22 cellular contexts compared by ENCODE assay signal in genomic region chr2:59691518-59692190, GRCh38.
DNase-seq lines count a peak whose midpoint lies in the region; ATAC-seq and TF ChIP-seq lines count a peak whose summit lies in the region.
"Had no signal": no experiment of that assay in that cellular context is flagged by ENCODE, and none has a peak within 500 bp of the region (broad histone marks: within the 10 kb centered on the region; RNA-seq: fewer than 3 reads in every experiment).

No MANE protein-coding gene starts in this region.

- no peaks in the 10 kb centered on the region for H3K36me3 ChIP-seq in mucosa of descending colon (ENCODE audit: low read depth)

- H3K4me3 ChIP-seq in mucosa of descending colon: no peak overlapping the region
- H3K4me3 ChIP-seq: PC-9, SK-N-MC had no signal

- no peak for TF ChIP-seq CTCF in mucosa of descending colon (IDR thresholded peaks at IDR 0.05)

- intact Hi-C loops in mucosa of descending colon (cut with DNase I, micrococcal nuclease): no loop called here

- DNase-seq in NOMO-1 (lab: John Stamatoyannopoulos, UW; ENCODE audit: unreplicated experiment in 2 of 2) (peak; percentile 9 to 27), NOMO-1 treated with dmso at 0.1 percent for 144 hours (lab: John Stamatoyannopoulos, UW; ENCODE audit: unreplicated experiment) (no peak), SW480 (ENCODE audit: low spot score) (peak; percentile 54), mucosa of descending colon (no peak), HuH-7 (ENCODE audit: low spot score) (no peak), NCI-H1417 treated with DMSO at 0.1 percent for 48 hours (lab: John Stamatoyannopoulos, UW) (no peak)
- DNase-seq: 8988T; AML-193; C1 segment of cervical spinal cord; CD8-positive, alpha-beta T cell; GDM1; KG1; NCI-H1694 treated with DMSO at 0.1 percent for 48 hours; NCI-H2081 treated with DMSO at 0.1 percent for 48 hours; NCI-H446; NCI-H526; PC-9; RPMI8226; SHP77; SW 1271 had no signal

- H3K4me1 ChIP-seq in mucosa of descending colon (ENCODE audit: low read depth): no peaks in the 10 kb centered on the region

- no peaks in the 10 kb centered on the region for H3K9me3 ChIP-seq in mucosa of descending colon

- peak; percentile 70 for ATAC-seq in mucosa of descending colon
- ATAC-seq in HG03039 (IDR thresholded peaks at IDR 0.05; ENCODE audit: unreplicated experiment): no peak
- ATAC-seq: CD8-positive, alpha-beta T cell had no signal

Comparison
In these comparisons a context has a peak if more than half of its experiments do, and no peak if none do; other contexts are left out.
1. DNase-seq: peak in NOMO-1 (2 of 2) and SW480 (single experiment); none in NOMO-1 treated with dmso at 0.1 percent for 144 hours (single experiment), mucosa of descending colon (0 of 3), HuH-7 (single experiment) and NCI-H1417 treated with DMSO at 0.1 percent for 48 hours (single experiment).